ENCODE assay signal across 8 cellular contexts in genomic region chr5:32174011-32174866, GRCh38. TPM values are rescaled to one million over a fixed set of nuclear protein-coding genes. Genes with fewer than 3 reads are reported as not detected.
DNase-seq lines count a peak whose midpoint lies in the region; TF ChIP-seq lines count a peak whose summit lies in the region.

Gene GOLPH3 (minus strand): TSS chr5:32174319. CDS start chr5:32174034, 285 bp downstream.

- POLR2A ChIA-PET in CD8-positive, alpha-beta memory T cell (lab: Charles Lee) = interaction anchor here (0.6 to 2.8 kb wide), 3 partner anchors 138 to 270 kb away, joined by 3 to 14 read pairs (median 3); partner anchors contain the start of genes MTMR12 and ZFR

- DNase-seq in CD8-positive, alpha-beta memory T cell = peak; percentile 86 to 94 (median 88)
- DNase-seq in GM20000 (ENCODE audit: low spot score) (peak; percentile 96), HS-5 (ENCODE audit: low read depth) (peak; percentile 61), NK-92 (lab: John Stamatoyannopoulos, UW; ENCODE audit: unreplicated experiment) (peak; percentile 36), medulla oblongata (ENCODE audit: extremely low spot score) (peak; percentile 90)
- DNase-seq in activated CD8-positive, alpha-beta memory T cell treated with anti-CD3 and anti-CD28 coated beads for 1 hour (ENCODE audit: extremely low read depth in 1 of 2, low read depth in 1 of 2) = peak; percentile 77 to 88
- DNase-seq in effector CD4-positive, alpha-beta T cell = peak; percentile 89
- peak; percentile 90 to 96 (median 92) for DNase-seq in stimulated activated CD4-positive, alpha-beta T cell treated with anti-CD3 and anti-CD28 coated beads, TNF-alpha, amount 100 ng/mL, for 48 hours (ENCODE audit: low read depth in 3 of 3)

- no peak for TF ChIP-seq CTCF in GM20000 (IDR thresholded peaks at IDR 0.05; ENCODE audit: extremely low read depth, missing control alignments)

- peak within 1 kb of the TSS; percentile 94 for H3K27ac ChIP-seq in CD8-positive, alpha-beta memory T cell (ENCODE audit: low read depth, low read length)

- H3K4me1 Mint-ChIP-seq in CD8-positive, alpha-beta memory T cell = peaks cover 36 to 39% (median 38%) of the 10 kb centered on the region in 3 donors

- peaks cover 6% of the 10 kb centered on the region for H3K36me3 ChIP-seq in CD8-positive, alpha-beta memory T cell (ENCODE audit: insufficient read depth, low read length)

- peaks cover 0 to 39% (median 6%) of the 10 kb centered on the region in 3 donors for H3K36me3 Mint-ChIP-seq in CD8-positive, alpha-beta memory T cell

- peaks cover 2 to 6% of the 10 kb centered on the region in 2 donors for H3K27me3 Mint-ChIP-seq in CD8-positive, alpha-beta memory T cell

- CTCF ChIA-PET in CD8-positive, alpha-beta memory T cell (lab: Charles Lee) = interaction anchor here (1.4 kb wide), 2 partner anchors 23 to 416 kb away, joined by 3 to 5 read pairs; no protein-coding TSS in a partner anchor

- H3K9me3 Mint-ChIP-seq in CD8-positive, alpha-beta memory T cell = no peaks in the 10 kb centered on the region

- peaks cover 15% of the 10 kb centered on the region for H3K4me1 ChIP-seq in CD8-positive, alpha-beta memory T cell (ENCODE audit: insufficient read depth, low read length)

- no peaks in the 10 kb centered on the region for H3K27me3 ChIP-seq in CD8-positive, alpha-beta memory T cell (ENCODE audit: insufficient read depth, low read length, poor library complexity, severe bottlenecking)

- H3K9me3 ChIP-seq in CD8-positive, alpha-beta memory T cell (ENCODE audit: low read length) = no peaks in the 10 kb centered on the region

- H3K4me3 Mint-ChIP-seq in CD8-positive, alpha-beta memory T cell = peak within 1 kb of the TSS; percentile 96 to 100 (median 99)

- peak within 1 kb of the TSS; percentile 95 to 99 (median 98) for H3K27ac Mint-ChIP-seq in CD8-positive, alpha-beta memory T cell

- peak within 1 kb of the TSS; percentile 87 for H3K4me3 ChIP-seq in CD8-positive, alpha-beta memory T cell (ENCODE audit: low read length)

RNA-seq across cellular contexts. Expression of gene GOLPH3, which starts in this region (rescaled TPM):
- total RNA-seq in CD8-positive, alpha-beta memory T cell = 100 to 1,000 TPM; 109 to 110 TPM
- 105 TPM for polyA plus RNA-seq in CD8-positive, alpha-beta memory T cell

Comparison
In these comparisons a context has a peak if more than half of its experiments do, and no peak if none do; other contexts are left out.
1. Peak in every context shown above with its lines: DNase-seq, H3K4me3 ChIP-seq and H3K27ac ChIP-seq.
2. DNase-seq: peak in every context shown above with its lines; median percentile 96 in GM20000; 92 in stimulated activated CD4-positive, alpha-beta T cell treated with anti-CD3 and anti-CD28 coated beads, TNF-alpha, amount 100 ng/mL, for 48 hours; 90 in medulla oblongata; 89 in effector CD4-positive, alpha-beta T cell; 88 in CD8-positive, alpha-beta memory T cell; 82 in activated CD8-positive, alpha-beta memory T cell treated with anti-CD3 and anti-CD28 coated beads for 1 hour; 61 in HS-5; 36 in NK-92.